In genomic region chr13:97978661-97979450, GRCh38 we compare ENCODE assay signal across 9 cellular contexts. TPM values are rescaled to one million over a fixed set of nuclear protein-coding genes. Genes with fewer than 3 reads are reported as not detected.
DNase-seq lines count a peak whose midpoint lies in the region; ATAC-seq, FAIRE-seq and TF ChIP-seq lines count a peak whose summit lies in the region.
"Had no signal": no experiment of that assay in that cellular context is flagged by ENCODE, and none has a peak within 500 bp of the region (broad histone marks: within the 10 kb centered on the region; RNA-seq: fewer than 3 reads in every experiment).

No MANE protein-coding gene starts in this region.

- POLR2A ChIA-PET in GM12878 (lab: Charles Lee) = interaction anchor here (1.6 kb wide), 1 partner anchor 8 kb away, joined by 5 read pairs; no protein-coding TSS in a partner anchor

- no peaks in the 10 kb centered on the region for H4K20me1 ChIP-seq in GM12878 (ENCODE audit: control insufficient read depth, insufficient read depth)

- CTCF ChIA-PET in GM12878 (lab: Yijun Ruan, JAX) = interaction anchor here (0.6 to 0.8 kb wide), 2 partner anchors 123 to 1945 kb away, joined by 3 to 4 read pairs; no protein-coding TSS in a partner anchor

- no peaks in the 10 kb centered on the region for H3K9me3 Mint-ChIP-seq in natural killer cell

- no peaks in the 10 kb centered on the region for H3K27me3 Mint-ChIP-seq in natural killer cell (ENCODE audit: low read depth in 2 of 2)

- WGBS in GM12878 (ENCODE audit: insufficient coverage, insufficient replicate concordance, low lambda C conversion rate, missing lambda C conversion rate) = 99% methylated on average over 5 of the region's 5 CpGs

- H3K4me1 Mint-ChIP-seq in natural killer cell = peaks cover 21 to 32% of the 10 kb centered on the region in 2 donors

- DNase-seq in EH (ENCODE audit: low read depth) = peak; percentile 57
- DNase-seq in GM12878 (ENCODE audit: low read depth, low spot score) = no peak
- no peak for DNase-seq in natural killer cell
- no peak for DNase-seq in glomerular visceral epithelial cell (ENCODE audit: extremely low spot score)
- DNase-seq: RPMI8226 had no signal

- H3K27ac ChIP-seq in HUES6 (ENCODE audit: low read depth, low read length) (peak overlapping the region; percentile 21; the same call in 1 of the 2 replicates), GM12878 (ENCODE audit: control insufficient read depth, insufficient read depth) (no peak overlapping the region)

- H3K36me3 ChIP-seq in HUES6 (ENCODE audit: control insufficient read depth, insufficient read depth, low read length) (peaks cover 31% of the 10 kb centered on the region), GM12878 (ENCODE audit: control insufficient read depth in 2 of 2, insufficient read depth in 2 of 2, low read length in 1 of 2) (no peaks in the 10 kb centered on the region; a peak in 2 of 4 replicates)

- RAD21 ChIA-PET in GM12878 (lab: Charles Lee; ENCODE audit: unreplicated experiment) = interaction anchor here (2.4 kb wide), 1 partner anchor 8 kb away, joined by 10 read pairs; no protein-coding TSS in a partner anchor

- intact Hi-C loops in GM12878 (cut with micrococcal nuclease; ENCODE audit: unreplicated experiment) = loop anchor here (10.0 kb wide), 2 partner anchors 124 to 544 kb away; partner anchors contain the start of gene RAP2A
- intact Hi-C loops in natural killer cell (cut with micrococcal nuclease) = no loop called here

- no peaks in the 10 kb centered on the region for H3K9me3 ChIP-seq in HUES6 (ENCODE audit: control insufficient read depth, insufficient read depth, low read depth, low read length)
- no peaks in the 10 kb centered on the region for H3K9me3 ChIP-seq in GM12878 (replicated peaks; ENCODE audit: control insufficient read depth, insufficient read depth, low read length)

- H3K27me3 ChIP-seq in HUES6 (ENCODE audit: control insufficient read depth, insufficient read depth, low read length) (no peaks in the 10 kb centered on the region), GM12878 (replicated peaks in 1 of 2; ENCODE audit: control insufficient read depth in 2 of 2, insufficient read depth in 2 of 2, low read length in 1 of 2) (no peaks in the 10 kb centered on the region)

- SMC1A ChIA-PET in GM12878 (lab: Charles Lee; ENCODE audit: uncharacterized antibody, unreplicated experiment) = interaction anchor here (0.7 to 1.0 kb wide), 3 partner anchors 8 to 443 kb away, joined by 3 read pairs; no protein-coding TSS in a partner anchor

- no peaks in the 10 kb centered on the region for H3K36me3 Mint-ChIP-seq in natural killer cell

- FAIRE-seq in GM12878 (lab: Jason Lieb, UNC) = no peak

- ATAC-seq in GM12878 (no peak), natural killer cell (no peak), HG02798 (IDR thresholded peaks at IDR 0.05; ENCODE audit: poor library complexity, unreplicated experiment) (no peak), GM19351 (IDR thresholded peaks at IDR 0.05; ENCODE audit: unreplicated experiment) (no peak), esophagus mucosa (no peak)

- TF ChIP-seq CTCF in GM12878 (IDR thresholded peaks at IDR 0.05 in 2 of 3, conservative IDR thresholded peaks at IDR 0.05 in 1 of 3; ENCODE audit: control insufficient read depth in 2 of 3, extremely low read depth in 1 of 3, insufficient read depth in 1 of 3, low read depth in 3 of 3, low read length in 3 of 3) (no peak), natural killer cell (IDR thresholded peaks at IDR 0.05) (no peak)

- peak overlapping the region; percentile 94 for H3K4me3 Mint-ChIP-seq in natural killer cell

- H2AFZ ChIP-seq in GM12878 (ENCODE audit: control insufficient read depth, low read depth, low read length) = no peak overlapping the region

- in situ Hi-C loops in GM12878 (cut with MboI) = no loop called here

- TF ChIP-seq POLR2A in GM12878 (IDR thresholded peaks at IDR 0.05; ENCODE audit: low read depth, low read length) = no peak

- H3K9ac ChIP-seq in HUES6 (ENCODE audit: low read length) (no peak overlapping the region), GM12878 (ENCODE audit: control insufficient read depth, insufficient read depth, low read length) (no peak overlapping the region; the same call in 1 of the 2 replicates)

- H3K79me2 ChIP-seq in GM12878 (ENCODE audit: control insufficient read depth, insufficient read depth, low read length) = peaks cover 59% of the 10 kb centered on the region

- H3K4me2 ChIP-seq in GM12878 (ENCODE audit: control insufficient read depth, insufficient read depth) = peak overlapping the region; percentile 36

- BruUV-seq in GM12878 (replicated peaks; lab: Mats Ljungman, UMichigan) = no TSS peak

- peak overlapping the region in 1 of 2 donors; percentile 18 for H3K27ac Mint-ChIP-seq in natural killer cell

- H3K4me1 ChIP-seq in HUES6 (ENCODE audit: control insufficient read depth, insufficient read depth, low read length) (peaks cover 14% of the 10 kb centered on the region), GM12878 (ENCODE audit: control insufficient read depth, insufficient read depth, low read length) (peaks cover 6% of the 10 kb centered on the region; the same call in 1 of the 2 replicates)

- TF ChIP-seq RAD21 in GM12878 (IDR thresholded peaks at IDR 0.05; ENCODE audit: insufficient read depth, low read depth, low read length) = no peak

- peak overlapping the region; percentile 90 for H3K4me3 ChIP-seq in HUES6 (ENCODE audit: low read depth, low read length)
- peak overlapping the region; percentile 86 for H3K4me3 ChIP-seq in GM12878

- TF ChIP-seq EP300 in GM12878 (IDR thresholded peaks at IDR 0.05; ENCODE audit: borderline replicate concordance in 1 of 2, control insufficient read depth in 1 of 2, low read depth in 2 of 2, low read length in 2 of 2) = no peak

TF ChIP-seq in GM12878, 131 proteins besides CTCF, POLR2A, EP300 and RAD21:
- TF ChIP-seq ZNF384 (IDR thresholded peaks at IDR 0.05; ENCODE audit: borderline replicate concordance, low read depth, low read length) = no peak
- no peak for TF ChIP-seq EGR1 (IDR thresholded peaks at IDR 0.05; ENCODE audit: borderline replicate concordance in 1 of 2, low read depth in 2 of 2, low read length in 2 of 2)

RNA-seq across cellular contexts. Expression of gene IPO5, which starts 25.4 kb away (rescaled TPM):
- 120 and 141 TPM in 2 replicates for total RNA-seq in GM12878 (2013; cell fraction: nucleolus; rRNA removed)
- total RNA-seq in GM12878 (2014; rRNA removed) = 196 and 216 TPM in 2 replicates
- total RNA-seq in GM12878 (2014; rRNA removed; fragmentation: Illumina TruSeq; extraction: Trizol) = 143 and 144 TPM in 2 replicates
- 186 and 189 TPM in 2 replicates for total RNA-seq in GM12878 (2021)
- polyA plus RNA-seq in GM12878 (2011; ENCODE audit: low read depth) = 75.5 TPM
- 159 and 175 TPM in 2 replicates for polyA plus RNA-seq in GM12878 (2011; rRNA removed)
- polyA plus RNA-seq in GM12878 (2011; cell fraction: cytosol; rRNA removed) = 105 and 109 TPM in 2 replicates
- 81.8 and 94.4 TPM in 2 replicates for polyA plus RNA-seq in GM12878 (2011; cell fraction: nucleus; rRNA removed)
- polyA plus RNA-seq in GM12878 (2012) = 82.1 and 94.7 TPM in 2 replicates
- 160 and 184 TPM in 2 replicates for polyA plus RNA-seq in GM12878 (2014; fragmentation: Illumina TruSeq; extraction: Trizol)
- polyA plus RNA-seq in GM12878 (2014; fragmentation: Nextera tagmentation; extraction: Ambion mirVana) = 10 to 100 TPM; 45.7 to 53.4 TPM
- 95.4 and 123 TPM in 2 replicates for polyA plus RNA-seq in GM12878 (2014; rRNA removed)
- 100 to 1,000 TPM; 105 to 120 TPM for polyA plus RNA-seq in GM12878 (2016; fragmentation: Nextera tagmentation; extraction: Ambion mirVana)
- polyA minus RNA-seq in GM12878 (2011; rRNA and poly(A)+ RNA removed) = 184 and 277 TPM in 2 replicates
- polyA minus RNA-seq in GM12878 (2011; cell fraction: cytosol; rRNA and poly(A)+ RNA removed) = 80.5 and 113 TPM in 2 replicates
- 45.8 and 80.3 TPM in 2 replicates for polyA minus RNA-seq in GM12878 (2011; cell fraction: nucleus; rRNA and poly(A)+ RNA removed)
- 10 to 100 TPM; 59.9 to 83.9 (median 71.2) TPM for total RNA-seq in natural killer cell
- 69.5 TPM for total RNA-seq in esophagus mucosa
